In genomic region chr5:52746539-52746938, GRCh38 we compare ENCODE assay signal across 16 cellular contexts.
"Had no signal": no experiment of that assay in that cellular context is flagged by ENCODE, and none has a peak within 500 bp of the region (broad histone marks: within the 10 kb centered on the region; RNA-seq: fewer than 3 reads in every experiment).

No MANE protein-coding gene starts in this region.

- ATAC-seq: activated CD4-positive, CD25-positive, alpha-beta regulatory T cell treated with anti-CD3 and anti-CD28 coated beads, Interleukin-2, amount 50 U/mL, for 24 hours; activated CD8-positive, alpha-beta T cell treated with anti-CD3 and anti-CD28 coated beads, Interleukin-2, amount 10 ng/mL, durations not matched to agents 7 days and 5 days; activated naive CD8-positive, alpha-beta T cell treated with anti-CD3 and anti-CD28 coated beads, Interleukin-2, amount 50 U/mL, for 24 hours; activated T-cell treated with anti-CD3 and anti-CD28 coated beads, Interleukin-2, amount 50 U/mL, for 4 hours; foreskin keratinocyte; left ventricle myocardium superior had no signal

- H3K27me3 Mint-ChIP-seq: activated CD4-positive, alpha-beta T cell treated with anti-CD3 and anti-CD28 coated beads, Interleukin-2, amount 10 ng/mL, durations not matched to agents 7 days and 5 days; activated naive CD8-positive, alpha-beta T cell treated with anti-CD3 and anti-CD28 coated beads, Interleukin-2, amount 50 U/mL, for 24 hours; stimulated activated naive CD8-positive, alpha-beta T cell treated with anti-CD3 and anti-CD28 coated beads, Interleukin-15, Interleukin-2, amounts not matched to agents 100 ng/mL and 50 ng/mL, for 24 hours had no signal

- H3K27me3 ChIP-seq: dorsolateral prefrontal cortex, foreskin keratinocyte, suprapubic skin, transverse colon, uterus had no signal

- H3K36me3 ChIP-seq: suprapubic skin, transverse colon, uterus had no signal

- H3K4me3 Mint-ChIP-seq: activated CD4-positive, alpha-beta T cell treated with anti-CD3 and anti-CD28 coated beads, Interleukin-2, amount 10 ng/mL, durations not matched to agents 7 days and 5 days; activated CD8-positive, alpha-beta T cell treated with anti-CD3 and anti-CD28 coated beads, Interleukin-2, amount 10 ng/mL, durations not matched to agents 7 days and 5 days; activated naive CD4-positive, alpha-beta T cell treated with anti-CD3 and anti-CD28 coated beads for 36 hours; activated naive CD8-positive, alpha-beta T cell treated with anti-CD3 and anti-CD28 coated beads, Interleukin-2, amount 50 U/mL, for 24 hours; activated T-cell treated with anti-CD3 and anti-CD28 coated beads, Interleukin-2, amount 50 U/mL, for 4 hours; stimulated activated naive CD8-positive, alpha-beta T cell treated with anti-CD3 and anti-CD28 coated beads, Interleukin-15, Interleukin-2, amounts not matched to agents 100 ng/mL and 50 ng/mL, for 24 hours had no signal

- H3K27ac ChIP-seq: dorsolateral prefrontal cortex, epithelial cell of prostate, foreskin keratinocyte, suprapubic skin, transverse colon, uterus had no signal

- DNase-seq: activated CD4-positive, alpha-beta T cell treated with anti-CD3 and anti-CD28 coated beads, Interleukin-2, amount 10 ng/mL, durations not matched to agents 7 days and 5 days; activated CD8-positive, alpha-beta T cell treated with anti-CD3 and anti-CD28 coated beads, Interleukin-2, amount 10 ng/mL, durations not matched to agents 7 days and 5 days; activated naive CD4-positive, alpha-beta T cell treated with anti-CD3 and anti-CD28 coated beads for 36 hours; activated naive CD8-positive, alpha-beta T cell treated with anti-CD3 and anti-CD28 coated beads, Interleukin-2, amount 50 U/mL, for 24 hours; activated T-cell treated with anti-CD3 and anti-CD28 coated beads, Interleukin-2, amount 50 U/mL, for 4 hours; dorsolateral prefrontal cortex; foreskin keratinocyte; glutamatergic neuron; left ventricle myocardium superior; occipital lobe; transverse colon; uterus had no signal

- H3K9me3 Mint-ChIP-seq: activated naive CD4-positive, alpha-beta T cell treated with anti-CD3 and anti-CD28 coated beads for 36 hours; activated naive CD8-positive, alpha-beta T cell treated with anti-CD3 and anti-CD28 coated beads, Interleukin-2, amount 50 U/mL, for 24 hours; activated T-cell treated with anti-CD3 and anti-CD28 coated beads, Interleukin-2, amount 50 U/mL, for 4 hours had no signal

- H3K4me3 ChIP-seq: dorsolateral prefrontal cortex, suprapubic skin, transverse colon, uterus had no signal

- H3K27ac Mint-ChIP-seq: activated CD4-positive, alpha-beta T cell treated with anti-CD3 and anti-CD28 coated beads, Interleukin-2, amount 10 ng/mL, durations not matched to agents 7 days and 5 days; activated CD8-positive, alpha-beta T cell treated with anti-CD3 and anti-CD28 coated beads, Interleukin-2, amount 10 ng/mL, durations not matched to agents 7 days and 5 days; activated naive CD4-positive, alpha-beta T cell treated with anti-CD3 and anti-CD28 coated beads for 36 hours; activated naive CD8-positive, alpha-beta T cell treated with anti-CD3 and anti-CD28 coated beads, Interleukin-2, amount 50 U/mL, for 24 hours had no signal
